Comparison of ENCODE assay signal across 12 cellular contexts in the genomic region with DNA sequence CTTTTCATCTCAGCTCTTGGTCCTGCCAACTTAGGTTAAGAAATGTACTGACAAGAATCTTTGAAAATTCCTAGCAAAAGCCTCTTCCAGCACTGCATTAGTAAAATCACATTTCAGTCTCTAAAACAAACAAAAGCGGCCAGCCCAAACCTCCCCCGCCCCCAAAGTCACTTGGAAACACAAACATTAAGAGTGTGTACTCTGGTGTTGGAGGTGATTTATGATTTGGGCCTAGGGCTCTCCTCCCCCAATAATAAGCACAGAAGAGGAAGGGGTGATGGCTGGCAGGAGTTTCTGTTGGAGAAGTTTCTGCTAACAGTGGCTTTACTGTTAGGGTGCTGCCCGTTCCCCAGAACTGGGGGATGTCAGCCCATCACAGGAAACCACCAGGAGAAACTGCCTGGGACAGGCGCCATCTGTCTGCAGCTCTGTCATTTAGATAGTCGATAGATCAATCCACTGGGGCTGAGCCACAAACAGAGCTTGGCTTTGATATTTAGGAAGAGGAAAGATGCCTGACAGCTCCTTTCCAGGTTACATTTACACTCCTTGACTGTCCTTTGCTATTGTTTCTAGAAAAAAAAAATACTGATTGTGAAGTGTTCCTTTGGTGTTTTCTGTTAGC.
A peak's percentile ranks its signal among the peaks of the same experiment; 100 is the strongest.
DNase-seq lines count a peak whose midpoint lies in the region; ATAC-seq, FAIRE-seq and TF ChIP-seq lines count a peak whose summit lies in the region.
"Had no signal": no experiment of that assay in that cellular context is flagged by ENCODE, and none has a peak within 500 bp of the region (broad histone marks: within the 10 kb centered on the region; RNA-seq: fewer than 3 reads in every experiment).

No MANE protein-coding gene starts in this region.

- peak; percentile 37 to 56; a peak in 3 of 4 replicates for TF ChIP-seq RAD21 in H1 (IDR thresholded peaks at IDR 0.05 in 1 of 2, conservative IDR thresholded peaks at IDR 0.05 in 1 of 2; ENCODE audit: low read depth in 2 of 2, low read length in 2 of 2)

- H3K27ac ChIP-seq in H1 (ENCODE audit: low read depth, low read length), result no peak overlapping the region
- H3K27ac ChIP-seq: spleen, testis had no signal

- H3K4me1 Mint-ChIP-seq in activated CD4-positive, alpha-beta T cell treated with anti-CD3 and anti-CD28 coated beads, Interleukin-2, amount 10 ng/mL, durations not matched to agents 7 days and 5 days, result peaks cover 19% of the 10 kb centered on the region
- peaks cover 6% of the 10 kb centered on the region for H3K4me1 Mint-ChIP-seq in stimulated activated effector memory CD8-positive, alpha-beta T cell treated with anti-CD3 and anti-CD28 coated beads, Interleukin-12 subunit alpha, Interleukin-12 subunit beta, amount 100 ng/mL, for 72 hours

- H3K9me3 Mint-ChIP-seq in activated CD4-positive, alpha-beta T cell treated with anti-CD3 and anti-CD28 coated beads, Interleukin-2, amount 10 ng/mL, durations not matched to agents 7 days and 5 days, result no peaks in the 10 kb centered on the region
- no peaks in the 10 kb centered on the region for H3K9me3 Mint-ChIP-seq in stimulated activated effector memory CD8-positive, alpha-beta T cell treated with anti-CD3 and anti-CD28 coated beads, Interleukin-12 subunit alpha, Interleukin-12 subunit beta, amount 100 ng/mL, for 72 hours

- POLR2A ChIA-PET in activated CD4-positive, alpha-beta T cell treated with anti-CD3 and anti-CD28 coated beads, Interleukin-2, amount 10 ng/mL, durations not matched to agents 7 days and 5 days (lab: Charles Lee), result no interaction called here
- POLR2A ChIA-PET in H1 (lab: Charles Lee; ENCODE audit: partially characterized antibody), result no interaction called here

- H4K8ac ChIP-seq in H1 (ENCODE audit: extremely low read depth, insufficient read depth, low read length), result no peak overlapping the region

- H3K23me2 ChIP-seq in H1 (ENCODE audit: low read depth, low read length), result no peaks in the 10 kb centered on the region; the same call in 1 of the 2 replicates

- H3K79me2 ChIP-seq in H1 (ENCODE audit: control insufficient read depth in 1 of 2, insufficient read depth in 2 of 2, low read length in 2 of 2), result peaks cover 0 to 3% of the 10 kb centered on the region in 2 experiments; a peak in 1 of 4 replicates

- DNase-seq in activated CD4-positive, alpha-beta T cell treated with anti-CD3 and anti-CD28 coated beads, Interleukin-2, amount 10 ng/mL, durations not matched to agents 7 days and 5 days, result peak; percentile 12
- no peak for DNase-seq in activated CD4-positive, alpha-beta T cell treated with anti-CD3 and anti-CD28 coated beads, Interleukin-2, amount 50 U/mL, for 1 hour
- DNase-seq in NCI-H2227 (lab: John Stamatoyannopoulos, UW; ENCODE audit: unreplicated experiment), result peak; percentile 48
- no peak for DNase-seq in H1 (ENCODE audit: low read depth in 1 of 2, low spot score in 2 of 2)
- DNase-seq in stimulated activated effector memory CD8-positive, alpha-beta T cell treated with anti-CD3 and anti-CD28 coated beads, Interleukin-12 subunit alpha, Interleukin-12 subunit beta, amount 100 ng/mL, for 72 hours (ENCODE audit: low spot score in 2 of 2), result no peak
- DNase-seq in NCI-H2029 (lab: John Stamatoyannopoulos, UW), result no peak
- DNase-seq: dermis blood vessel endothelial cell, spleen, testis had no signal

- no peak overlapping the region for H4K5ac ChIP-seq in H1 (ENCODE audit: insufficient read length, low read depth, low read length)

- H3K9ac ChIP-seq in H1 (replicated peaks in 1 of 4; ENCODE audit: extremely low read depth in 1 of 4, low read depth in 3 of 4, low read length in 3 of 4), result no peak overlapping the region

- no peak overlapping the region for H4K91ac ChIP-seq in H1 (replicated peaks; ENCODE audit: insufficient read length, low read length)

- H3K18ac ChIP-seq in H1 (ENCODE audit: extremely low read depth, low read length), result no peak overlapping the region

- TF ChIP-seq POLR2A in H1 (IDR thresholded peaks at IDR 0.05; ENCODE audit: control extremely low read depth in 1 of 2, low read depth in 2 of 2, low read length in 2 of 2), result no peak

- H3K36me3 Mint-ChIP-seq in activated CD4-positive, alpha-beta T cell treated with anti-CD3 and anti-CD28 coated beads, Interleukin-2, amount 10 ng/mL, durations not matched to agents 7 days and 5 days (ENCODE audit: low read depth), result no peaks in the 10 kb centered on the region
- no peaks in the 10 kb centered on the region for H3K36me3 Mint-ChIP-seq in stimulated activated effector memory CD8-positive, alpha-beta T cell treated with anti-CD3 and anti-CD28 coated beads, Interleukin-12 subunit alpha, Interleukin-12 subunit beta, amount 100 ng/mL, for 72 hours
- H3K36me3 Mint-ChIP-seq: CD4-positive, CD25-positive, alpha-beta regulatory T cell had no signal

- no peak overlapping the region for H2BK20ac ChIP-seq in H1 (ENCODE audit: low read length)

- peaks cover 2% of the 10 kb centered on the region; the same call in 1 of the 2 replicates for H3K79me1 ChIP-seq in H1 (ENCODE audit: low read depth, low read length)

- no peak overlapping the region for H3K23ac ChIP-seq in H1 (ENCODE audit: insufficient read length)

- H3K4ac ChIP-seq in H1 (replicated peaks; ENCODE audit: insufficient read length, low read depth, low read length), result no peak overlapping the region

- no peak overlapping the region for H2BK5ac ChIP-seq in H1 (ENCODE audit: low read depth, low read length)

- H2BK15ac ChIP-seq in H1 (ENCODE audit: low read length), result no peak overlapping the region

- no peaks in the 10 kb centered on the region for H4K20me1 ChIP-seq in H1 (replicated peaks in 1 of 2; ENCODE audit: control insufficient read depth in 1 of 2, insufficient read depth in 2 of 2, low read length in 2 of 2)

- peak; percentile 40 to 49 (median 48) for TF ChIP-seq CTCF in H1 (IDR thresholded peaks at IDR 0.05; ENCODE audit: control extremely low read depth in 1 of 3, insufficient read depth in 1 of 3, low read depth in 1 of 3, low read length in 3 of 3)

- H2AK5ac ChIP-seq in H1 (ENCODE audit: low read depth, low read length), result no peak overlapping the region

- peak; percentile 48 for ATAC-seq in stimulated activated effector memory CD8-positive, alpha-beta T cell treated with anti-CD3 and anti-CD28 coated beads, Interleukin-12 subunit alpha, Interleukin-12 subunit beta, amount 100 ng/mL, for 72 hours
- ATAC-seq in HG02970 (IDR thresholded peaks at IDR 0.05; ENCODE audit: low FRiP score, unreplicated experiment) (no peak), HG03095 (IDR thresholded peaks at IDR 0.05; ENCODE audit: unreplicated experiment) (no peak)

- no peak overlapping the region for H3K14ac ChIP-seq in H1 (ENCODE audit: insufficient read length)

- peaks cover 0 to 9% (median 4%) of the 10 kb centered on the region in 4 experiments; a peak in 4 of 7 replicates for H3K4me1 ChIP-seq in H1 (replicated peaks in 1 of 4; ENCODE audit: control insufficient read depth in 3 of 4, insufficient read depth in 4 of 4, low read length in 3 of 4)
- H3K4me1 ChIP-seq: testis had no signal

- H2BK120ac ChIP-seq in H1 (replicated peaks; ENCODE audit: low read depth, low read length), result no peak overlapping the region

- no peaks in the 10 kb centered on the region for H3K9me3 ChIP-seq in H1 (ENCODE audit: insufficient read depth in 2 of 2, low read depth in 1 of 2, low read length in 1 of 2)
- H3K9me3 ChIP-seq: spleen, testis had no signal

- 46% methylated on average over 5 of the region's 5 CpGs; no CpG with 5 or more reads in 1 of the 2 experiments for WGBS in H1 (ENCODE audit: extremely low coverage in 1 of 2, insufficient coverage in 1 of 2, insufficient read length in 1 of 2, insufficient replicate concordance in 2 of 2, low coverage in 1 of 2, low lambda C conversion rate in 2 of 2, missing lambda C conversion rate in 1 of 2), 2 experiments

- H3K4me3 ChIP-seq in H1 (ENCODE audit: extremely low read depth in 1 of 4, insufficient read depth in 2 of 4, low read depth in 3 of 4, low read length in 4 of 4), result no peak overlapping the region
- H3K4me3 ChIP-seq: spleen, testis had no signal

- H3K27me3 Mint-ChIP-seq in activated CD4-positive, alpha-beta T cell treated with anti-CD3 and anti-CD28 coated beads, Interleukin-2, amount 10 ng/mL, durations not matched to agents 7 days and 5 days, result no peaks in the 10 kb centered on the region

- no peaks in the 10 kb centered on the region for H3K27me3 ChIP-seq in H1 (replicated peaks in 1 of 4; ENCODE audit: control insufficient read depth in 3 of 4, extremely low read depth in 1 of 4, insufficient read depth in 3 of 4, low read length in 3 of 4)
- H3K27me3 ChIP-seq: spleen, testis had no signal

- H2AFZ ChIP-seq in H1 (ENCODE audit: low read length), result no peak overlapping the region

- H3K36me3 ChIP-seq in H1 (ENCODE audit: control insufficient read depth in 2 of 4, insufficient read depth in 4 of 4, low read length in 3 of 4), result no peaks in the 10 kb centered on the region
- H3K36me3 ChIP-seq: spleen had no signal

- no peak overlapping the region for H3K4me2 ChIP-seq in H1 (ENCODE audit: insufficient read depth in 1 of 2, low read depth in 2 of 2, low read length in 2 of 2)

- CTCF ChIA-PET in activated CD4-positive, alpha-beta T cell treated with anti-CD3 and anti-CD28 coated beads, Interleukin-2, amount 10 ng/mL, durations not matched to agents 7 days and 5 days (lab: Charles Lee), result interaction anchor here (0.5 to 0.6 kb wide), 3 partner anchors 11 to 866 kb away, joined by 3 to 5 read pairs (median 4); no protein-coding TSS in a partner anchor
- CTCF ChIA-PET in H1 (lab: Charles Lee; ENCODE audit: partially characterized antibody), result interaction anchor here (0.6 to 2.7 kb wide), 23 partner anchors 9 to 1230 kb away, joined by 3 to 11 read pairs (median 4); no protein-coding TSS in a partner anchor

- no peak for TF ChIP-seq EP300 in H1 (IDR thresholded peaks at IDR 0.05; ENCODE audit: borderline replicate concordance in 1 of 2, low read depth in 2 of 2, low read length in 2 of 2)

- H3K56ac ChIP-seq in H1 (replicated peaks; ENCODE audit: insufficient read length, low read depth, low read length), result no peak overlapping the region

- no peak overlapping the region for H3K27ac Mint-ChIP-seq in activated CD4-positive, alpha-beta T cell treated with anti-CD3 and anti-CD28 coated beads, Interleukin-2, amount 10 ng/mL, durations not matched to agents 7 days and 5 days
- H3K27ac Mint-ChIP-seq in stimulated activated effector memory CD8-positive, alpha-beta T cell treated with anti-CD3 and anti-CD28 coated beads, Interleukin-12 subunit alpha, Interleukin-12 subunit beta, amount 100 ng/mL, for 72 hours, result no peak overlapping the region

- H2BK12ac ChIP-seq in H1 (ENCODE audit: low read depth, low read length), result no peak overlapping the region; the same call in 1 of the 2 replicates

- H3K4me3 Mint-ChIP-seq in activated CD4-positive, alpha-beta T cell treated with anti-CD3 and anti-CD28 coated beads, Interleukin-2, amount 10 ng/mL, durations not matched to agents 7 days and 5 days, result no peak overlapping the region
- no peak overlapping the region for H3K4me3 Mint-ChIP-seq in stimulated activated effector memory CD8-positive, alpha-beta T cell treated with anti-CD3 and anti-CD28 coated beads, Interleukin-12 subunit alpha, Interleukin-12 subunit beta, amount 100 ng/mL, for 72 hours
- H3K4me3 Mint-ChIP-seq: CD4-positive, CD25-positive, alpha-beta regulatory T cell had no signal

- FAIRE-seq in H1 (lab: Jason Lieb, UNC), result no peak

TF ChIP-seq in H1, 55 proteins besides CTCF, POLR2A, EP300 and RAD21 (continues in another document):
- TF ChIP-seq BACH1 (IDR thresholded peaks at IDR 0.05; ENCODE audit: low read length), result no peak
- no peak for TF ChIP-seq TCF12 (IDR thresholded peaks at IDR 0.05; ENCODE audit: low read depth, low read length)

Comparison
In these comparisons a context has a peak if more than half of its experiments do, and no peak if none do; other contexts are left out.
1. DNase-seq: peak in activated CD4-positive, alpha-beta T cell treated with anti-CD3 and anti-CD28 coated beads, Interleukin-2, amount 10 ng/mL, durations not matched to agents 7 days and 5 days (single experiment) and NCI-H2227 (single experiment); none in activated CD4-positive, alpha-beta T cell treated with anti-CD3 and anti-CD28 coated beads, Interleukin-2, amount 50 U/mL, for 1 hour (single experiment), H1 (0 of 2), stimulated activated effector memory CD8-positive, alpha-beta T cell treated with anti-CD3 and anti-CD28 coated beads, Interleukin-12 subunit alpha, Interleukin-12 subunit beta, amount 100 ng/mL, for 72 hours (0 of 2) and NCI-H2029 (single experiment).